Comparison of ENCODE assay signal across 1 cellular context in genomic region chr20:64078934-64079272, GRCh38.
TF ChIP-seq lines count a peak whose summit lies in the region.

No MANE protein-coding gene starts in this region.

TF ChIP-seq in HCT116, 20 proteins besides CTCF, POLR2A, EP300 and RAD21 (continued from another document):
- TF ChIP-seq ELF1 (IDR thresholded peaks at IDR 0.05; ENCODE audit: borderline replicate concordance, low read depth) (no peak), EGR1 (IDR thresholded peaks at IDR 0.05; ENCODE audit: low read depth) (no peak)
TF ChIP-seq in HCT116: peak in this region for 0.
